In the genomic region with DNA sequence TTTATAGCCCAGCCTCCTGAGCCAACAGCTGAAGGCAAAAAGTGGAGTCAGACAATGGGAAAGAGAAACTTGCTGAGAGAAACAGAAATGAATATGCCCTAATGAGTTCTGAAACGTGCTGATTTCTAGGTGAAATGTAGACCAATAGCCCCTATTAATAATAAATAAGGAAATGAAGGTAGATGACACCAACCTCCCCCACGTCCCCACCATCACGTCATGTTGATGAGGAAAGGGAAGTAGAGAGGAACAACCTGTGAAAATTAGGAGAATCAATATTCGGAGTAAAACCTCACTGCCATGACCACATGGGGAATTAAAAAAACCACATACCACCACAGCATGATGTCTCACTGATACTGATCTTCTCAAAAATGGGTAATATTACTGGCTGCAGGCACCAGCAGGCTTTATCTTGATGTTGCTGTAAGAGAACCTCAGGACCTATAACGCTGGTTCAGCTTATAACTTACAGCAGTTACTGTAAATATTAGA, we compare ENCODE assay signal across 8 cellular contexts.
DNase-seq lines count a peak whose midpoint lies in the region; ATAC-seq and TF ChIP-seq lines count a peak whose summit lies in the region.

No MANE protein-coding gene starts in this region.

- peaks cover 47% of the 10 kb centered on the region for H3K4me1 Mint-ChIP-seq in central memory CD8-positive, alpha-beta T cell

- no peak for TF ChIP-seq EP300 in tibial nerve (IDR thresholded peaks at IDR 0.05)

- no peaks in the 10 kb centered on the region for H3K9me3 Mint-ChIP-seq in central memory CD8-positive, alpha-beta T cell

- H3K27ac ChIP-seq in tibial nerve, result peak overlapping the region in 1 of 4 donors; percentile 4

- WGBS in tibial nerve, 2 donors, result 70 to 71% methylated on average over 5 of the region's 5 CpGs

- POLR2A ChIA-PET in GM10248 (lab: Yijun Ruan, JAX), result no interaction called here

- peaks cover 0 to 22% (median 8%) of the 10 kb centered on the region in 4 donors for H3K4me1 ChIP-seq in tibial nerve

- TF ChIP-seq POLR2A in tibial nerve (IDR thresholded peaks at IDR 0.05), result no peak

- H3K27me3 ChIP-seq in tibial nerve, result no peaks in the 10 kb centered on the region

- DNase-seq in GM10248 (ENCODE audit: extremely low spot score) (peak; percentile 19), T-helper 1 cell (peak; percentile 10 to 94 (median 25)), DMS 273 (lab: John Stamatoyannopoulos, UW; ENCODE audit: unreplicated experiment) (no peak), tibial nerve (ENCODE audit: low spot score in 2 of 2) (no peak), EL (no peak), amygdala (lab: John Stamatoyannopoulos, UW) (no peak)
- peak in 1 of 2 donors; percentile 28 for DNase-seq in central memory CD8-positive, alpha-beta T cell (ENCODE audit: low spot score in 2 of 2)

- CTCF ChIA-PET in GM10248 (lab: Yijun Ruan, JAX), result interaction anchor here (0.9 to 1.6 kb wide), 8 partner anchors 8 to 64 kb away, joined by 3 to 7 read pairs (median 3); a partner anchor contains a TSS

- TF ChIP-seq CTCF in GM10248 (IDR thresholded peaks at IDR 0.05; ENCODE audit: control extremely low read depth, extremely low read depth, low read depth, missing control alignments) (no peak), tibial nerve (IDR thresholded peaks at IDR 0.05) (no peak)

- no peaks in the 10 kb centered on the region for H3K36me3 Mint-ChIP-seq in central memory CD8-positive, alpha-beta T cell (ENCODE audit: insufficient read depth)

- no peaks in the 10 kb centered on the region for H3K9me3 ChIP-seq in tibial nerve

- H3K36me3 ChIP-seq in tibial nerve, result no peaks in the 10 kb centered on the region

- peak overlapping the region; percentile 52 for H3K4me3 Mint-ChIP-seq in central memory CD8-positive, alpha-beta T cell

- no peak overlapping the region for H3K4me3 ChIP-seq in tibial nerve

- H3K27ac Mint-ChIP-seq in central memory CD8-positive, alpha-beta T cell (ENCODE audit: low read depth), result peak overlapping the region; percentile 86

- ATAC-seq in HG02759 (IDR thresholded peaks at IDR 0.05; ENCODE audit: unreplicated experiment), result peak; percentile 64
- peak; percentile 87 for ATAC-seq in central memory CD8-positive, alpha-beta T cell (replicated peaks; ENCODE audit: extremely low read depth, poor library complexity, severe bottlenecking)

- H3K27me3 Mint-ChIP-seq in central memory CD8-positive, alpha-beta T cell, result no peaks in the 10 kb centered on the region

Comparison
In these comparisons a context has a peak if more than half of its experiments do, and no peak if none do; other contexts are left out.
1. DNase-seq: peak in GM10248 (single experiment) and T-helper 1 cell (5 of 5); none in DMS 273 (single experiment), tibial nerve (0 of 2), EL (single experiment) and amygdala (0 of 56).